ENCODE assay signal across 11 cellular contexts in genomic region chr16:56965149-56965938, GRCh38. TPM values are rescaled to one million over a fixed set of nuclear protein-coding genes. Genes with fewer than 3 reads are reported as not detected.
A peak's percentile ranks its signal among the peaks of the same experiment; 100 is the strongest.
DNase-seq lines count a peak whose midpoint lies in the region; ATAC-seq, FAIRE-seq and TF ChIP-seq lines count a peak whose summit lies in the region.
"Had no signal": no experiment of that assay in that cellular context is flagged by ENCODE, and none has a peak within 500 bp of the region (broad histone marks: within the 10 kb centered on the region; RNA-seq: fewer than 3 reads in every experiment).

No MANE protein-coding gene starts in this region.

- H3K36me3 Mint-ChIP-seq in activated naive CD4-positive, alpha-beta T cell treated with anti-CD3 and anti-CD28 coated beads for 36 hours (ENCODE audit: low read depth) = no peaks in the 10 kb centered on the region
- no peaks in the 10 kb centered on the region for H3K36me3 Mint-ChIP-seq in T-cell

- H3K27me3 Mint-ChIP-seq in activated naive CD4-positive, alpha-beta T cell treated with anti-CD3 and anti-CD28 coated beads for 36 hours (ENCODE audit: low read depth) = no peaks in the 10 kb centered on the region
- H3K27me3 Mint-ChIP-seq in T-cell = no peaks in the 10 kb centered on the region
- H3K27me3 Mint-ChIP-seq in stimulated activated naive CD8-positive, alpha-beta T cell treated with anti-CD3 and anti-CD28 coated beads, Interleukin-15, amount 100 ng/mL, for 72 hours = no peaks in the 10 kb centered on the region

- DNase-seq in activated naive CD4-positive, alpha-beta T cell treated with anti-CD3 and anti-CD28 coated beads for 36 hours = no peak
- no peak for DNase-seq in activated naive CD4-positive, alpha-beta T cell treated with Interleukin-2 at 50 U/mL for 16 hours
- DNase-seq in T-cell = no peak
- peak; percentile 67 for DNase-seq in glomerular visceral epithelial cell (ENCODE audit: extremely low spot score)
- peak in 1 of 2 donors; percentile 28 for DNase-seq in stimulated activated naive CD8-positive, alpha-beta T cell treated with anti-CD3 and anti-CD28 coated beads, Interleukin-15, amount 100 ng/mL, for 72 hours
- no peak for DNase-seq in urothelium cell line (ENCODE audit: low spot score)
- no peak for DNase-seq in WERI-Rb-1
- DNase-seq in NCI-H187 treated with DMSO at 0.1 percent for 48 hours (lab: John Stamatoyannopoulos, UW) = no peak

- H3K27ac Mint-ChIP-seq in activated naive CD4-positive, alpha-beta T cell treated with anti-CD3 and anti-CD28 coated beads for 36 hours = peak overlapping the region; percentile 81
- H3K27ac Mint-ChIP-seq in T-cell = peak overlapping the region; percentile 54 to 87
- peak overlapping the region; percentile 94 for H3K27ac Mint-ChIP-seq in stimulated activated naive CD8-positive, alpha-beta T cell treated with anti-CD3 and anti-CD28 coated beads, Interleukin-15, amount 100 ng/mL, for 72 hours

- POLR2A ChIA-PET in T-cell (lab: Charles Lee) = interaction anchor here (0.5 to 0.6 kb wide), 3 partner anchors 12 to 221 kb away, joined by 3 to 9 read pairs (median 3); partner anchors contain the start of genes PSME3IP1 (in 1 of the 2) and RSPRY1 (in 1 of the 2)

- peaks cover 19% of the 10 kb centered on the region for H3K4me1 Mint-ChIP-seq in activated naive CD4-positive, alpha-beta T cell treated with anti-CD3 and anti-CD28 coated beads for 36 hours (ENCODE audit: low read depth)
- H3K4me1 Mint-ChIP-seq in T-cell = peaks cover 21 to 22% (median 22%) of the 10 kb centered on the region in 3 donors
- H3K4me1 Mint-ChIP-seq in stimulated activated naive CD8-positive, alpha-beta T cell treated with anti-CD3 and anti-CD28 coated beads, Interleukin-15, amount 100 ng/mL, for 72 hours = peaks cover 29% of the 10 kb centered on the region

- TF ChIP-seq CTCF in WERI-Rb-1 (IDR thresholded peaks at IDR 0.05; ENCODE audit: low read depth, low read length) = no peak

- no peak overlapping the region; the same call in 1 of the 2 replicates for H3K27ac ChIP-seq in WERI-Rb-1

- H3K27me3 ChIP-seq in WERI-Rb-1 (ENCODE audit: insufficient read depth, low read depth, severe bottlenecking) = no peaks in the 10 kb centered on the region

- H3K4me3 ChIP-seq in WERI-Rb-1 (ENCODE audit: low read depth, low read length) = no peak overlapping the region

- H3K9me3 ChIP-seq in WERI-Rb-1 (ENCODE audit: severe bottlenecking) = no peaks in the 10 kb centered on the region

- CTCF ChIA-PET in activated naive CD4-positive, alpha-beta T cell treated with anti-CD3 and anti-CD28 coated beads for 36 hours (lab: Charles Lee) = interaction anchor here (0.6 to 7.8 kb wide), 32 partner anchors 7 to 163 kb away, joined by 3 to 63 read pairs (median 7); partner anchors contain the start of gene NLRC5
- CTCF ChIA-PET in T-cell (lab: Charles Lee) = interaction anchor here (0.6 to 2.8 kb wide), 16 partner anchors 12 to 224 kb away, joined by 3 to 12 read pairs (median 3); no protein-coding TSS in a partner anchor

- intact Hi-C loops in activated naive CD4-positive, alpha-beta T cell treated with anti-CD3 and anti-CD28 coated beads for 36 hours (cut with micrococcal nuclease) = loop anchor here (2.0 kb wide), 1 partner anchor 335 kb away; no protein-coding TSS in a partner anchor

- no peak for ATAC-seq in T-cell (replicated peaks in 1 of 4)
- no peak for ATAC-seq in stimulated activated naive CD8-positive, alpha-beta T cell treated with anti-CD3 and anti-CD28 coated beads, Interleukin-15, amount 100 ng/mL, for 72 hours

- no peaks in the 10 kb centered on the region for H3K36me3 ChIP-seq in WERI-Rb-1

- H3K9me3 Mint-ChIP-seq in activated naive CD4-positive, alpha-beta T cell treated with anti-CD3 and anti-CD28 coated beads for 36 hours = no peaks in the 10 kb centered on the region
- H3K9me3 Mint-ChIP-seq in T-cell = no peaks in the 10 kb centered on the region
- no peaks in the 10 kb centered on the region for H3K9me3 Mint-ChIP-seq in stimulated activated naive CD8-positive, alpha-beta T cell treated with anti-CD3 and anti-CD28 coated beads, Interleukin-15, amount 100 ng/mL, for 72 hours

- H3K4me3 Mint-ChIP-seq in activated naive CD4-positive, alpha-beta T cell treated with anti-CD3 and anti-CD28 coated beads for 36 hours = no peak overlapping the region
- no peak overlapping the region for H3K4me3 Mint-ChIP-seq in T-cell
- peak overlapping the region; percentile 30 to 54 for H3K4me3 Mint-ChIP-seq in stimulated activated naive CD8-positive, alpha-beta T cell treated with anti-CD3 and anti-CD28 coated beads, Interleukin-15, amount 100 ng/mL, for 72 hours

- no peak for FAIRE-seq in urothelium cell line (lab: Jason Lieb, UNC)
- FAIRE-seq: bronchial epithelial cell had no signal

RNA-seq across cellular contexts. Expression of gene CETP, which starts 3.6 kb away (rescaled TPM):
- not detected for total RNA-seq in activated naive CD4-positive, alpha-beta T cell treated with anti-CD3 and anti-CD28 coated beads for 36 hours
- total RNA-seq in T-cell = under 1 TPM in 3 of 5 donors, not detected in 2; 0.18 to 0.25 (median 0.19) TPM
- total RNA-seq: bronchial epithelial cell, H4, osteocyte had no signal

RNA-seq across cellular contexts. Expression of gene NLRC5, which starts 24.0 kb away (rescaled TPM):
- 100 to 1,000 TPM; 104 to 119 TPM for total RNA-seq in activated naive CD4-positive, alpha-beta T cell treated with anti-CD3 and anti-CD28 coated beads for 36 hours
- 100 to 1,000 TPM; 390 to 711 (median 496) TPM for total RNA-seq in T-cell

RNA-seq across cellular contexts. Expression of gene HERPUD1, which starts 33.4 kb away (rescaled TPM):
- 100 to 1,000 TPM; 118 to 120 TPM for total RNA-seq in activated naive CD4-positive, alpha-beta T cell treated with anti-CD3 and anti-CD28 coated beads for 36 hours
- 100 to 1,000 TPM; 149 to 185 (median 167) TPM for total RNA-seq in T-cell

Comparison
In these comparisons a context has a peak if more than half of its experiments do, and no peak if none do; other contexts are left out.
1. H3K4me3 Mint-ChIP-seq: peak in stimulated activated naive CD8-positive, alpha-beta T cell treated with anti-CD3 and anti-CD28 coated beads, Interleukin-15, amount 100 ng/mL, for 72 hours (2 of 2); none in activated naive CD4-positive, alpha-beta T cell treated with anti-CD3 and anti-CD28 coated beads for 36 hours (single experiment) and T-cell (0 of 3).
2. Peak in every context shown above with its lines, with median percentiles within 50 percentile points of each other: H3K27ac Mint-ChIP-seq.